In the genomic region with DNA sequence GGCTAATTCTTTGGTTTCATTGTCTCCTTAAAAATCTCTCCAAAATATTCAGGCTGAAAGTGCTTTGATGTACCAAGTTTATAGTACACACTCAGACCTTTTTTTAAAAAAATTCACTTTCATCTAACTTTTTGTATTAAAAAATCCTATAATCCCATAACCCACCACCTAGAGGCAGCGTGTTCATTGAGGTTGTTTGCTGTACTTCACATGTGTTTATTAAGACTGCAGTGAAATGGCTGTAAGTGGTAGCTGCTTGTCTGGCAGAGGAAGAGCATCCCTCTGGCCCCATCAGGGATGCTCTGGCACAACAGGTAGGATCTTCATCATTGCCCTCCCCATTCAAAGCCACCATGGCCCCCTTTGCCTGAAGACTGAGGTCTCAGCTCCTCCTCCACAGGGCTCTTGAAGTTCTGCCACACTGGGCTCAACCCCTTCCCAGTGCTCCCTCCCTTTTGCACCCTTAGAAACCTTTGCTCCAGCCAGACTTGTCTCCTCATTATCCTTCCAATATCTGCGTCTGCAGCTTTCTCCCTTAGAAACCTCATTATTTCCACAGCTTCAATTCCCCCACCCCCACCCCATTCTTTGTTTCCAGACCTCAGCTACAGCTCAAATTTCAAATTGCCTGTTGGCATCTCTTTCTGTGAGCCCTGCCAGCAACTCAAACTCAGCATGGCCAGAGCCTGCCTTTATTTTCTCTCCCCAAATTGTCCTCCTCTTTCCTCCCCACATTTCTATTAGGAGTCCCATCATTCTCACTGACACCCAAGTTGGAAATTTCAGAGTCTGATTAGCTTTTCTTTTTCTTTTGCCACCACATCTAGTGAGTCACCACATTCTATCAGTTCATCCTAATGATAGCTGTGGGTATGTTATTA, we compare ENCODE assay signal across 11 cellular contexts.
DNase-seq lines count a peak whose midpoint lies in the region; ATAC-seq and TF ChIP-seq lines count a peak whose summit lies in the region.
"Had no signal": no experiment of that assay in that cellular context is flagged by ENCODE, and none has a peak within 500 bp of the region (broad histone marks: within the 10 kb centered on the region; RNA-seq: fewer than 3 reads in every experiment).

No MANE protein-coding gene starts in this region.

- H3K27ac Mint-ChIP-seq in chondrocyte (ENCODE audit: unreplicated experiment) = peak overlapping the region; percentile 18
- H3K27ac Mint-ChIP-seq in nephron = peak overlapping the region; percentile 78 to 88 (median 84)
- no peak overlapping the region for H3K27ac Mint-ChIP-seq in activated CD4-positive, alpha-beta T cell treated with anti-CD3 and anti-CD28 coated beads, Interleukin-2, amount 10 ng/mL, durations not matched to agents 24 days and 14 days
- H3K27ac Mint-ChIP-seq: immature natural killer cell had no signal

- DNase-seq in Ammon's horn (ENCODE audit: low spot score) (peak; percentile 73), NCI-H2029 (lab: John Stamatoyannopoulos, UW) (peak; percentile 79), chondrocyte (ENCODE audit: low spot score) (no peak), OCI-M2 (lab: John Stamatoyannopoulos, UW; ENCODE audit: unreplicated experiment) (no peak), left colon (no peak)
- no peak for DNase-seq in activated CD4-positive, alpha-beta T cell treated with anti-CD3 and anti-CD28 coated beads, Interleukin-2, amount 10 ng/mL, durations not matched to agents 24 days and 14 days
- DNase-seq: adrenal gland, immature natural killer cell, T-helper 9 cell had no signal

- H3K27me3 Mint-ChIP-seq in chondrocyte (ENCODE audit: low read depth) (no peaks in the 10 kb centered on the region), nephron (ENCODE audit: low read depth) (peaks cover 11% of the 10 kb centered on the region)
- H3K27me3 Mint-ChIP-seq in activated CD4-positive, alpha-beta T cell treated with anti-CD3 and anti-CD28 coated beads, Interleukin-2, amount 10 ng/mL, durations not matched to agents 24 days and 14 days = no peaks in the 10 kb centered on the region

- no peak for ATAC-seq in GM19397 (IDR thresholded peaks at IDR 0.05; ENCODE audit: unreplicated experiment)
- no peak for ATAC-seq in left colon

- intact Hi-C loops in activated CD4-positive, alpha-beta T cell treated with anti-CD3 and anti-CD28 coated beads, Interleukin-2, amount 10 ng/mL, durations not matched to agents 24 days and 14 days (cut with micrococcal nuclease) = no loop called here
- intact Hi-C loops in left colon (cut with DNase I, micrococcal nuclease) = no loop called here

- peaks cover 69% of the 10 kb centered on the region for H3K4me1 Mint-ChIP-seq in chondrocyte (ENCODE audit: low read depth)
- peaks cover 52% of the 10 kb centered on the region for H3K4me1 Mint-ChIP-seq in nephron
- no peaks in the 10 kb centered on the region for H3K4me1 Mint-ChIP-seq in activated CD4-positive, alpha-beta T cell treated with anti-CD3 and anti-CD28 coated beads, Interleukin-2, amount 10 ng/mL, durations not matched to agents 24 days and 14 days
- H3K4me1 Mint-ChIP-seq: immature natural killer cell had no signal

- no peaks in the 10 kb centered on the region for H3K36me3 Mint-ChIP-seq in chondrocyte (ENCODE audit: low read depth)
- no peaks in the 10 kb centered on the region for H3K36me3 Mint-ChIP-seq in nephron (ENCODE audit: low read depth)
- no peaks in the 10 kb centered on the region for H3K36me3 Mint-ChIP-seq in activated CD4-positive, alpha-beta T cell treated with anti-CD3 and anti-CD28 coated beads, Interleukin-2, amount 10 ng/mL, durations not matched to agents 24 days and 14 days (ENCODE audit: low read depth)
- H3K36me3 Mint-ChIP-seq: immature natural killer cell had no signal

- no peak overlapping the region for H3K4me3 Mint-ChIP-seq in chondrocyte (ENCODE audit: unreplicated experiment)
- no peak overlapping the region for H3K4me3 Mint-ChIP-seq in nephron
- no peak overlapping the region for H3K4me3 Mint-ChIP-seq in activated CD4-positive, alpha-beta T cell treated with anti-CD3 and anti-CD28 coated beads, Interleukin-2, amount 10 ng/mL, durations not matched to agents 24 days and 14 days
- H3K4me3 Mint-ChIP-seq: immature natural killer cell had no signal

- H3K9me3 Mint-ChIP-seq in chondrocyte (ENCODE audit: low read depth) = no peaks in the 10 kb centered on the region
- H3K9me3 Mint-ChIP-seq in nephron = no peaks in the 10 kb centered on the region
- no peaks in the 10 kb centered on the region for H3K9me3 Mint-ChIP-seq in activated CD4-positive, alpha-beta T cell treated with anti-CD3 and anti-CD28 coated beads, Interleukin-2, amount 10 ng/mL, durations not matched to agents 24 days and 14 days
- H3K9me3 Mint-ChIP-seq: immature natural killer cell had no signal

- TF ChIP-seq CTCF in chondrocyte (IDR thresholded peaks at IDR 0.05) (peak; percentile 73), nephron (IDR thresholded peaks at IDR 0.05; ENCODE audit: unreplicated experiment in 3 of 3) (peak in 2 of 3 experiments; percentile 21 to 26)

Comparison
In these comparisons a context has a peak if more than half of its experiments do, and no peak if none do; other contexts are left out.
1. DNase-seq: peak in Ammon's horn (single experiment) and NCI-H2029 (single experiment); none in chondrocyte (single experiment), OCI-M2 (single experiment), activated CD4-positive, alpha-beta T cell treated with anti-CD3 and anti-CD28 coated beads, Interleukin-2, amount 10 ng/mL, durations not matched to agents 24 days and 14 days (single experiment) and left colon (0 of 2).